Comparison of ENCODE assay signal across 8 cellular contexts in the genomic region with DNA sequence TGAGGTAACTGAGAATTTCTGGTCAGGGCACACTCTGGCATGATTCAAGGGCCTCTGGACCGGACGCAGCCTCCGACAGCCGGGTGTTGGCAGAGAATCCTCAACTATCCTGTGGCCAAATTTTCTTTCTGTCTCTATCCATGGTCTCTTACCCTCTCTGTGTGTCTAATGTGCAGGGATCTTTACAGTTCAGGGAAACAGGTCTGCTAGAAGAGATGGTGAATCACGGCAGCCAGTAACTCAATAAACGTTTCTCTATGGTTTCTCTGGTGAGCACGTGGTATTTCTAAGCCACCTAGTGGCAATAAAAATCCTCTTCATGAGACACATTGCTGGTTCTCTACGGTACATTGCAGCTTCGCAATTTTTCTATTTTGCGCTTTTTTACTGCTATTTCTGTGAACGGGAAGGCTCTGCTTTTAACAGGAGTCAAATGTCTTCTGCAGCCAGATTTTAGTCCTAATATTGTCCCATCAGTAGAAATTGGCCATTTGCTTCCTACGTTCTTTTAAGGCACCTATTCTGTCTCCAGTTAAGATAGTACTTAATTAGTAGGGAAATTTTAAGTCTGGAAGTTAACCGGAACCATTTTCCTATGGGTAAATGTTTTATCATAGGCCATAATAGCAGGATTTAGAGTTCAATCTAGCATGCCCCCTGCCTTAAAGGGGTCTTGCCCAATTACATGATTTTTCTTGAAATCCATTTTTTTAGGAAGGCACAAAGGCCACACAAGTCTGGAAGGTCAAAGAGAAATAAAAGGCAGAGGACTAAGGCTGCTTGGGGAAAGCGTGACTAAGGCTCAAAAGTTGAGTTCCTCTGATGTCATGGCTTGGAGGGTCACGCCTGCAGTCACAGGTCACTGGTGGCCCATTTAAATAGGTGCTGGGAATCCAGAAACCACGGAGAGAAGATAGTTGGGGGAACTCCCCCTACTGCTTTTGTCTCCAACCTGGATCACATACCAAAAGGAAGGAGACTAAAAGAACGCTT. TPM values are rescaled to one million over a fixed set of nuclear protein-coding genes. Genes with fewer than 3 reads are reported as not detected.
DNase-seq lines count a peak whose midpoint lies in the region; ATAC-seq, FAIRE-seq and TF ChIP-seq lines count a peak whose summit lies in the region.

No MANE protein-coding gene starts in this region.

- ATAC-seq in GM19395 (IDR thresholded peaks at IDR 0.05; ENCODE audit: unreplicated experiment) = no peak

- H3K27ac ChIP-seq in breast epithelium (no peak overlapping the region), kidney (ENCODE audit: low read depth in 2 of 2, low read length in 2 of 2) (no peak overlapping the region)

- H3K9me3 ChIP-seq in breast epithelium (no peaks in the 10 kb centered on the region), kidney (ENCODE audit: control insufficient read depth in 1 of 2, low read length in 2 of 2) (no peaks in the 10 kb centered on the region)

- H3K27me3 ChIP-seq in breast epithelium = no peaks in the 10 kb centered on the region

- no peak for FAIRE-seq in kidney (lab: Jason Lieb, UNC)

- no peak overlapping the region for H3K4me3 ChIP-seq in breast epithelium
- H3K4me3 ChIP-seq in kidney (ENCODE audit: low read length in 2 of 2) = peak overlapping the region in 1 of 2 donors; percentile 28

- TF ChIP-seq CTCF in breast epithelium (IDR thresholded peaks at IDR 0.05) = peak; percentile 34 to 58 (median 53)
- peak; percentile 52 for TF ChIP-seq CTCF in kidney (IDR thresholded peaks at IDR 0.05; ENCODE audit: borderline replicate concordance, extremely low read depth, insufficient read depth)

- no peak for TF ChIP-seq POLR2A in breast epithelium (IDR thresholded peaks at IDR 0.05)

- peak; percentile 43 for DNase-seq in D341Med (ENCODE audit: low spot score)
- DNase-seq in H4 (ENCODE audit: low spot score) = peak; percentile 62
- peak; percentile 79 for DNase-seq in RKO (ENCODE audit: low spot score)
- DNase-seq in breast epithelium (ENCODE audit: low spot score in 2 of 2) = no peak
- peak; percentile 14 for DNase-seq in kidney
- DNase-seq in stimulated activated CD8-positive, alpha-beta memory T cell treated with anti-CD3 and anti-CD28 coated beads, Interleukin-12 subunit alpha, Interleukin-12 subunit beta, amount 100 ng/mL, for 1 hour (ENCODE audit: low read depth) = peak; percentile 15
- DNase-seq in iPS-NIHi11 (ENCODE audit: low spot score) = no peak

- H3K36me3 ChIP-seq in breast epithelium (no peaks in the 10 kb centered on the region), kidney (ENCODE audit: control insufficient read depth in 1 of 2, insufficient read depth in 2 of 2, low read length in 2 of 2) (no peaks in the 10 kb centered on the region)

- no peak overlapping the region for H3K9ac ChIP-seq in kidney (ENCODE audit: low read length in 2 of 2)

- intact Hi-C loops in breast epithelium (cut with DNase I; ENCODE audit: low total_unique reads) = no loop called here
- intact Hi-C loops in kidney (cut with DNase I) = no loop called here

- H3K4me1 ChIP-seq in breast epithelium = no peaks in the 10 kb centered on the region
- peaks cover 0 to 11% of the 10 kb centered on the region in 2 donors for H3K4me1 ChIP-seq in kidney (ENCODE audit: control insufficient read depth in 1 of 2, insufficient read depth in 1 of 2, low read depth in 1 of 2, low read length in 2 of 2)

RNA-seq across cellular contexts. Expression of gene QPRT, which starts 31.5 kb away (rescaled TPM):
- total RNA-seq in H4 (2014; rRNA removed; shearing (Covaris generic)) = 0.27 and 0.93 TPM in 2 replicates
- total RNA-seq in breast epithelium (10 to 100 TPM in 1 of 3 donors, 1 to 10 TPM in 2; 2.4 to 13.3 (median 9.5) TPM), kidney (13.9 TPM)
- 168 TPM for polyA plus RNA-seq in kidney (ENCODE audit: insufficient read depth, low read depth, low replicate concordance)

RNA-seq across cellular contexts. Expression of gene C16orf54, which starts 35.3 kb away (rescaled TPM):
- 3.5 and 4.6 TPM in 2 replicates for total RNA-seq in H4 (2014; rRNA removed; shearing (Covaris generic))
- total RNA-seq in breast epithelium (1 to 10 TPM in 2 of 3 donors, under 1 TPM in 1; 0.66 to 2.1 (median 1.8) TPM), kidney (4.9 TPM)
- 0.39 TPM for polyA plus RNA-seq in kidney (ENCODE audit: insufficient read depth, low read depth, low replicate concordance)

RNA-seq across cellular contexts. Expression of gene SPN, which starts 47.5 kb away (rescaled TPM):
- total RNA-seq in H4 (2014; rRNA removed; shearing (Covaris generic)) = 0.70 and 2.8 TPM in 2 replicates
- 1 to 10 TPM; 1.4 to 5.1 (median 2.3) TPM for total RNA-seq in breast epithelium
- total RNA-seq in kidney = 8.8 TPM
- polyA plus RNA-seq in kidney (ENCODE audit: insufficient read depth, low read depth, low replicate concordance) = 1.0 TPM

Comparison
In these comparisons a context has a peak if more than half of its experiments do, and no peak if none do; other contexts are left out.
1. DNase-seq: peak in D341Med (single experiment), H4 (single experiment), RKO (single experiment), kidney (single experiment) and stimulated activated CD8-positive, alpha-beta memory T cell treated with anti-CD3 and anti-CD28 coated beads, Interleukin-12 subunit alpha, Interleukin-12 subunit beta, amount 100 ng/mL, for 1 hour (single experiment); none in breast epithelium (0 of 2) and iPS-NIHi11 (single experiment).